ENCODE assay signal across 10 cellular contexts in genomic region chr16:10558746-10559641, GRCh38. TPM values are rescaled to one million over a fixed set of nuclear protein-coding genes. Genes with fewer than 3 reads are reported as not detected.
DNase-seq lines count a peak whose midpoint lies in the region; FAIRE-seq and TF ChIP-seq lines count a peak whose summit lies in the region.
"Had no signal": no experiment of that assay in that cellular context is flagged by ENCODE, and none has a peak within 500 bp of the region (broad histone marks: within the 10 kb centered on the region; RNA-seq: fewer than 3 reads in every experiment).

No MANE protein-coding gene starts in this region.

- peak; percentile 85 for FAIRE-seq in RCC 7860 (lab: Jason Lieb, UNC)
- FAIRE-seq: endometrium had no signal

- TF ChIP-seq CTCF in fibroblast of the aortic adventitia (IDR thresholded peaks at IDR 0.05; ENCODE audit: insufficient read depth, low read length) (no peak), type B pancreatic cell (conservative IDR thresholded peaks at IDR 0.05) (no peak)

- H3K27me3 Mint-ChIP-seq in type B pancreatic cell, result no peaks in the 10 kb centered on the region

- no peaks in the 10 kb centered on the region for H3K4me1 Mint-ChIP-seq in type B pancreatic cell (ENCODE audit: unreplicated experiment)

- peak; percentile 58 for DNase-seq in AG08396 (ENCODE audit: low spot score)
- DNase-seq in RCC 7860 (ENCODE audit: low spot score), result peak; percentile 81
- peak; percentile 45 for DNase-seq in fibroblast of the aortic adventitia (ENCODE audit: low read depth)
- peak in 44 of 56 donors; percentile 4 to 71 (median 28) for DNase-seq in nucleus accumbens (lab: John Stamatoyannopoulos, UW)
- no peak for DNase-seq in activated CD8-positive, alpha-beta memory T cell treated with anti-CD3 and anti-CD28 coated beads, Interleukin-2, amount 50 U/mL, for 48 hours
- DNase-seq in NCI-H226, result no peak
- no peak for DNase-seq in DMS153 (lab: John Stamatoyannopoulos, UW)
- DNase-seq in type B pancreatic cell (ENCODE audit: extremely low spot score, unreplicated experiment), result no peak
- DNase-seq: NCI-H526 treated with DMSO at 0.1 percent for 48 hours had no signal

- peak overlapping the region; percentile 25 for H3K4me3 ChIP-seq in fibroblast of the aortic adventitia (ENCODE audit: low read depth, low read length)

- no peak overlapping the region for H3K27ac Mint-ChIP-seq in type B pancreatic cell

- H3K4me3 Mint-ChIP-seq in type B pancreatic cell, result no peak overlapping the region

- H3K36me3 Mint-ChIP-seq in type B pancreatic cell, result peaks cover 19% of the 10 kb centered on the region

- H3K9me3 Mint-ChIP-seq in type B pancreatic cell, result peaks cover 14% of the 10 kb centered on the region

RNA-seq across cellular contexts. Expression of gene EMP2, which starts 21.4 kb away (rescaled TPM):
- total RNA-seq in fibroblast of the aortic adventitia (ENCODE audit: low replicate concordance), result 6.8 and 31.1 TPM in 2 replicates
- 36.3 and 57.9 TPM in 2 replicates for total RNA-seq in type B pancreatic cell (ENCODE audit: low replicate concordance)

Comparison
In these comparisons a context has a peak if more than half of its experiments do, and no peak if none do; other contexts are left out.
1. DNase-seq: peak in AG08396 (single experiment), RCC 7860 (single experiment), fibroblast of the aortic adventitia (single experiment) and nucleus accumbens (44 of 56); none in activated CD8-positive, alpha-beta memory T cell treated with anti-CD3 and anti-CD28 coated beads, Interleukin-2, amount 50 U/mL, for 48 hours (single experiment), NCI-H226 (single experiment), DMS153 (single experiment) and type B pancreatic cell (single experiment).